7 cellular contexts compared by ENCODE assay signal in the genomic region with DNA sequence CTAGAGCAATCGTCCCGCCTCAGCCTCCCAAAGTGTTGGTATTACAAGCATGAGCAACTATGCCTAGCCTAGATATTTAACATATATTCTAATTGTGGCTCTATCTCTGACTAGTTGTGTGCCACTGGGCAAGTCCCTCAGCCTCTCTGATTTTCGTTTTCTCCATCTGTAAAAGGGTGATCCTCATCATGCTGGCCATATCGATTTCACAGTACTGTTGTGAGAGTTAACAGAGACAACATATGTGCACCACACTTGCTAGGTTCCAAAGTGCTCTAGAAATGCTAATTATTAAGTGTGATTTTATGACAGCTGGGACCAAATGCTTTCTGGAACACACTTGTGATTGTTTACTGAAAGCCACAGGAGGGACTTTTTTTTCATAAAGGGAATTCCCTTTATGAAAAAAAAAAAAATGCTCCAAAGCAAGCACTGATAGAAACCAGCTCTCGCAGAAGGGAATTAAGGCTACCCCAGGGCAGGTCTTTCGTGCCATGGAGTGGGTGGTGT.
DNase-seq lines count a peak whose midpoint lies in the region; ATAC-seq and TF ChIP-seq lines count a peak whose summit lies in the region.

No MANE protein-coding gene starts in this region.

- no peaks in the 10 kb centered on the region for H3K4me1 Mint-ChIP-seq in Calu3 (ENCODE audit: low read depth, unreplicated experiment)

- CTCF ChIA-PET in Calu3 (lab: Charles Lee): no interaction called here

- intact Hi-C loops in Right ventricle myocardium superior (cut with DNase I): no loop called here
- intact Hi-C loops in Calu3 (cut with micrococcal nuclease; ENCODE audit: unreplicated experiment): loop anchor here (10.0 kb wide), 1 partner anchor 215 kb away; no protein-coding TSS in a partner anchor

- no peaks in the 10 kb centered on the region for H3K9me3 Mint-ChIP-seq in Calu3 (ENCODE audit: low read depth, unreplicated experiment)

- DNase-seq in NCI-H69 (lab: John Stamatoyannopoulos, UW): peak; percentile 65
- DNase-seq in Right ventricle myocardium superior: no peak
- no peak for DNase-seq in G401 (ENCODE audit: low spot score)
- DNase-seq in Calu3: no peak

- peaks cover 56% of the 10 kb centered on the region for H3K36me3 Mint-ChIP-seq in Calu3 (ENCODE audit: insufficient read depth, unreplicated experiment)

- H3K27ac Mint-ChIP-seq in Calu3 (ENCODE audit: unreplicated experiment): no peak overlapping the region

- no peak overlapping the region for H3K4me3 Mint-ChIP-seq in Calu3 (ENCODE audit: low read depth, unreplicated experiment)

- BruUV-seq in Calu3 (replicated peaks; lab: Mats Ljungman, UMichigan): no TSS peak

- H3K27me3 Mint-ChIP-seq in Calu3 (ENCODE audit: unreplicated experiment): no peaks in the 10 kb centered on the region

- in situ Hi-C loops in G401 (cut with HindIII; ENCODE audit: low sequenced_read_pairs): no loop called here

- ATAC-seq in GM18868 (IDR thresholded peaks at IDR 0.05; ENCODE audit: unreplicated experiment) (peak; percentile 75), GM21367 (IDR thresholded peaks at IDR 0.05; ENCODE audit: unreplicated experiment) (peak; percentile 69), HG03060 (IDR thresholded peaks at IDR 0.05; ENCODE audit: low read depth, unreplicated experiment) (peak; percentile 75), Right ventricle myocardium superior (ENCODE audit: poor library complexity) (no peak)

- no peak for TF ChIP-seq CTCF in Calu3 (IDR thresholded peaks at IDR 0.05; ENCODE audit: unreplicated experiment)
